In the genomic region with DNA sequence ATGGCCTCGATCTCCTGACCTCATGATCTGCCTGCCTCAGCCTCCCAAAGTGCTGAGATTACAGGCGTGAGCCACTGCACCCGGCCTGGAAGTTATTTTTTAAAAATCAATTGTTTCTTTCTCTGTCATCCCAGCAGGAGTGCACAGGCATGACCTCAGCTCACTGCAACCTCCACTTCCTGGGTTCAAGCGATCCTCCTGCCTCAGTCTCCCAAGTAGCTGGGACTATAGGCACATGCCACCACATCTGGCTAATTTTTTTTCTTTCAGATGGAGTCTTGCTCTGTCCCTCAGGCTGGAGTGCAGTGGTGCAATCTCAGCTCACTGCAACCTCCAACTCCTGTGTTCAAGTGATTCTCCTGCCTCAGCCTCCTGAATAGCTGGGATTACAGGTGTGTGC, we compare ENCODE assay signal across 2 cellular contexts. TPM values are rescaled to one million over a fixed set of nuclear protein-coding genes. Genes with fewer than 3 reads are reported as not detected.
"Had no signal": no experiment of that assay in that cellular context is flagged by ENCODE, and none has a peak within 500 bp of the region (broad histone marks: within the 10 kb centered on the region; RNA-seq: fewer than 3 reads in every experiment).

No MANE protein-coding gene starts in this region.

RNA-seq across cellular contexts. Expression of gene ZG16, which starts 9.1 kb away (rescaled TPM):
- total RNA-seq: G401, GM12878 had no signal
- polyA plus RNA-seq: GM12878 had no signal
